Comparison of ENCODE assay signal across 1 cellular context in genomic region chr6:28565823-28566526, GRCh38.
TF ChIP-seq lines count a peak whose summit lies in the region.

No MANE protein-coding gene starts in this region.

TF ChIP-seq in A549, 52 proteins besides CTCF, POLR2A, EP300 and RAD21 (continued from another document):
- no peak for TF ChIP-seq PBX3 (IDR thresholded peaks at IDR 0.05)
- TF ChIP-seq EHF (CRISPR knock-in tag; IDR thresholded peaks at IDR 0.05) = no peak
